16 cellular contexts compared by ENCODE assay signal in the genomic region with DNA sequence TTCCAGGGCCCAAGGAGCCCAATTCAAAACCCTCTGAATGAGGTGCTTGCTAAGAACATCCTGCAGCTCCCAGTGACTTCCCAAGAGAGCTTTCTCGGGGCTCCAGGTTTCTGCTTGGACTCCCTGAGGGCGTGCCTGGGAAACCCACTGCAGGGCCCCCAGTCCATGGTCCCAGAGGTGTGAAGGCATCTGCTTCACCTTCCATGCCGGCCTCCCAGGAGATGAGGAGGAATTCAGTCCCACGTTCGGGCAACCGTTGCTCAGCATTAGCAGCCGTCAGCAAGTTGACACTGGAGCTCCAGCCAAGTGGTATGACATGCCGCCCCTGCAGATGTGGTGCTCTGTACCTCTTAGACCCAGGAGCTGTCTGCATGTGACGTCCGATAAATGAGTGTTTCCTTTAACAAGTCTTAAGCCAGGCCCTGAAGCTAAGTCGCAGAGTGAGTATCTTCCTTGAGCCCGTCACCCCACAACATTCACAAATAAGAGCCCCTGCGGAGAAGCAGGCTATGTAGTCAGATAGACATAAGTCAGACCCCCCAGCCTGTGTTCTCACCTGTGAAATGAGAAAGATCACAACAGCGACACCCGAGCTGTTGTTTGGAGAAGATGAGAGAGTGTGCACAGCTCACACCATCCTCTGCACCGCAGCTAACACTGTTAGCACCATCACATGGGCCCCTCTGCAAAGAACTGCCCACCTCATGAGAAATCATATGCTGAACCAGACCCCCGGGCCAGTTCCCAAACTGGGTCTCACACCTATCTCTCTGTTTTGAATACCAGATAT.
DNase-seq lines count a peak whose midpoint lies in the region; ATAC-seq and TF ChIP-seq lines count a peak whose summit lies in the region.
"Had no signal": no experiment of that assay in that cellular context is flagged by ENCODE, and none has a peak within 500 bp of the region (broad histone marks: within the 10 kb centered on the region; RNA-seq: fewer than 3 reads in every experiment).

No MANE protein-coding gene starts in this region.

- peaks cover 80% of the 10 kb centered on the region for H3K4me1 ChIP-seq in OCI-LY3 (ENCODE audit: low read length)
- no peaks in the 10 kb centered on the region for H3K4me1 ChIP-seq in sigmoid colon
- H3K4me1 ChIP-seq in A673 (ENCODE audit: insufficient read depth, low read length, poor library complexity, severe bottlenecking), result no peaks in the 10 kb centered on the region
- H3K4me1 ChIP-seq in prostate gland (replicated peaks), result no peaks in the 10 kb centered on the region
- H3K4me1 ChIP-seq: right lobe of liver had no signal

- H3K27ac Mint-ChIP-seq in activated CD8-positive, alpha-beta memory T cell treated with anti-CD3 and anti-CD28 coated beads, Interleukin-2, amount 10 ng/mL, durations not matched to agents 7 days and 5 days, result peak overlapping the region; percentile 66

- no peaks in the 10 kb centered on the region for H3K36me3 Mint-ChIP-seq in activated CD8-positive, alpha-beta memory T cell treated with anti-CD3 and anti-CD28 coated beads, Interleukin-2, amount 10 ng/mL, durations not matched to agents 7 days and 5 days
- H3K36me3 Mint-ChIP-seq: CD4-positive, alpha-beta memory T cell had no signal

- CTCF ChIA-PET in activated CD8-positive, alpha-beta memory T cell treated with anti-CD3 and anti-CD28 coated beads, Interleukin-2, amount 10 ng/mL, durations not matched to agents 7 days and 5 days (lab: Charles Lee), result interaction anchor here (0.6 to 12.9 kb wide), 6 partner anchors 11 to 161 kb away, joined by 3 to 185 read pairs (median 8); no protein-coding TSS in a partner anchor
- CTCF ChIA-PET in A673 (lab: Charles Lee), result interaction anchor here (2.0 kb wide), 1 partner anchor 24 kb away, joined by 6 read pairs; no protein-coding TSS in a partner anchor

- H3K36me3 ChIP-seq in OCI-LY3 (replicated peaks; ENCODE audit: low read depth, low read length), result peaks cover 12% of the 10 kb centered on the region
- no peaks in the 10 kb centered on the region for H3K36me3 ChIP-seq in sigmoid colon
- no peaks in the 10 kb centered on the region for H3K36me3 ChIP-seq in A673 (ENCODE audit: insufficient read depth, low read length, poor library complexity, severe bottlenecking)
- H3K36me3 ChIP-seq in prostate gland, result no peaks in the 10 kb centered on the region
- H3K36me3 ChIP-seq: right lobe of liver, thoracic aorta had no signal

- H3K27me3 Mint-ChIP-seq in activated CD8-positive, alpha-beta memory T cell treated with anti-CD3 and anti-CD28 coated beads, Interleukin-2, amount 10 ng/mL, durations not matched to agents 7 days and 5 days, result no peaks in the 10 kb centered on the region
- H3K27me3 Mint-ChIP-seq: CD4-positive, alpha-beta memory T cell had no signal

- H3K4me3 ChIP-seq in OCI-LY3 (ENCODE audit: low read length) (peak overlapping the region; percentile 76), sigmoid colon (no peak overlapping the region), A673 (ENCODE audit: low read depth, low read length, poor library complexity, severe bottlenecking) (no peak overlapping the region), prostate gland (no peak overlapping the region)
- H3K4me3 ChIP-seq: right lobe of liver, thoracic aorta had no signal

- TF ChIP-seq CTCF in OCI-LY3 (IDR thresholded peaks at IDR 0.05; ENCODE audit: low read depth, low read length) (peak; percentile 19; the same call in 1 of the 2 replicates), sigmoid colon (IDR thresholded peaks at IDR 0.05) (no peak), A673 (conservative IDR thresholded peaks at IDR 0.05; ENCODE audit: low read depth, low read length) (no peak), prostate gland (IDR thresholded peaks at IDR 0.05) (no peak)

- no peak for TF ChIP-seq POLR2A in sigmoid colon (IDR thresholded peaks at IDR 0.05)
- no peak for TF ChIP-seq POLR2A in prostate gland (IDR thresholded peaks at IDR 0.05)

- WGBS in sigmoid colon, 2 donors, result 91 to 92% methylated on average over 17 of the region's 17 CpGs
- WGBS in prostate gland, result 85% methylated on average over 17 of the region's 17 CpGs

- intact Hi-C loops in sigmoid colon (cut with DNase I) (no loop called here), A673 (cut with micrococcal nuclease; ENCODE audit: unreplicated experiment) (no loop called here), prostate gland (cut with DNase I) (no loop called here)

- peak overlapping the region; percentile 74 for H3K9ac ChIP-seq in OCI-LY3 (ENCODE audit: low read length)

- H3K27me3 ChIP-seq in OCI-LY3 (ENCODE audit: low read depth, low read length), result no peaks in the 10 kb centered on the region
- H3K27me3 ChIP-seq in sigmoid colon, result peaks cover 0 to 24% (median 0%) of the 10 kb centered on the region in 3 donors
- H3K27me3 ChIP-seq in A673 (replicated peaks; ENCODE audit: insufficient read depth, low read depth, low read length, poor library complexity), result no peaks in the 10 kb centered on the region
- no peaks in the 10 kb centered on the region for H3K27me3 ChIP-seq in prostate gland (replicated peaks; ENCODE audit: insufficient read depth)
- H3K27me3 ChIP-seq: right lobe of liver had no signal

- H3K27ac ChIP-seq in OCI-LY3 (ENCODE audit: low read length) (peak overlapping the region; percentile 95), sigmoid colon (no peak overlapping the region), A673 (ENCODE audit: low read depth, low read length, poor library complexity, severe bottlenecking) (no peak overlapping the region), prostate gland (no peak overlapping the region)
- H3K27ac ChIP-seq: right lobe of liver, thoracic aorta had no signal

- no peaks in the 10 kb centered on the region for H4K20me1 ChIP-seq in OCI-LY3 (ENCODE audit: insufficient read depth, low read length)

- H3K9me3 Mint-ChIP-seq in activated CD8-positive, alpha-beta memory T cell treated with anti-CD3 and anti-CD28 coated beads, Interleukin-2, amount 10 ng/mL, durations not matched to agents 7 days and 5 days (ENCODE audit: low read depth), result no peaks in the 10 kb centered on the region
- H3K9me3 Mint-ChIP-seq: CD4-positive, alpha-beta memory T cell had no signal

- peak overlapping the region; percentile 85 for H3K4me2 ChIP-seq in OCI-LY3 (ENCODE audit: low read length)

- peak overlapping the region; percentile 11; the same call in 1 of the 2 replicates for H2AFZ ChIP-seq in OCI-LY3 (ENCODE audit: low read depth, low read length)

- no peak for ATAC-seq in activated CD8-positive, alpha-beta memory T cell treated with anti-CD3 and anti-CD28 coated beads, Interleukin-2, amount 10 ng/mL, durations not matched to agents 7 days and 5 days
- ATAC-seq in GM21723 (IDR thresholded peaks at IDR 0.05; ENCODE audit: unreplicated experiment), result peak; percentile 21
- no peak for ATAC-seq in HG03175 (IDR thresholded peaks at IDR 0.05; ENCODE audit: unreplicated experiment)
- ATAC-seq: right lobe of liver had no signal

- H3K9me3 ChIP-seq in OCI-LY3 (ENCODE audit: insufficient read depth, low read length) (no peaks in the 10 kb centered on the region), sigmoid colon (no peaks in the 10 kb centered on the region), A673 (ENCODE audit: low read depth, low read length, poor library complexity, severe bottlenecking) (no peaks in the 10 kb centered on the region), prostate gland (no peaks in the 10 kb centered on the region)
- H3K9me3 ChIP-seq: right lobe of liver, thoracic aorta had no signal

- BruUV-seq in A673 (replicated peaks; lab: Mats Ljungman, UMichigan), result no TSS peak

- peak overlapping the region; percentile 3 for H3K4me3 Mint-ChIP-seq in activated CD8-positive, alpha-beta memory T cell treated with anti-CD3 and anti-CD28 coated beads, Interleukin-2, amount 10 ng/mL, durations not matched to agents 7 days and 5 days

- TF ChIP-seq EP300 in sigmoid colon (IDR thresholded peaks at IDR 0.05), result no peak

- peaks cover 42% of the 10 kb centered on the region for H3K4me1 Mint-ChIP-seq in activated CD8-positive, alpha-beta memory T cell treated with anti-CD3 and anti-CD28 coated beads, Interleukin-2, amount 10 ng/mL, durations not matched to agents 7 days and 5 days

- no peak for DNase-seq in activated CD8-positive, alpha-beta memory T cell treated with anti-CD3 and anti-CD28 coated beads, Interleukin-2, amount 10 ng/mL, durations not matched to agents 7 days and 5 days
- DNase-seq in activated CD8-positive, alpha-beta memory T cell treated with anti-CD3 and anti-CD28 coated beads, Interleukin-2, amount 50 U/mL, for 4 hours, result no peak
- DNase-seq in sigmoid colon (peak; percentile 50), A673 (ENCODE audit: low spot score) (no peak), prostate gland (ENCODE audit: low spot score) (no peak)
- DNase-seq: activated CD4-positive, alpha-beta T cell treated with anti-CD3 and anti-CD28 coated beads, Interleukin-2, amount 50 U/mL, for 1 hour; CD4-positive, alpha-beta memory T cell; islet precursor cell; NCI-H187 treated with DMSO at 0.1 percent for 48 hours; NCI-H524; right lobe of liver; stimulated activated CD4-positive, alpha-beta T cell treated with anti-CD3 and anti-CD28 coated beads, Interleukin-2, amount 100 ng/mL, for 24 hours had no signal

- POLR2A ChIA-PET in A673 (lab: Charles Lee; ENCODE audit: low non-redundant PET), result no interaction called here

- H3K79me2 ChIP-seq in OCI-LY3 (ENCODE audit: low read length), result peaks cover 40% of the 10 kb centered on the region
